Comparison of ENCODE assay signal across 11 cellular contexts in the genomic region with DNA sequence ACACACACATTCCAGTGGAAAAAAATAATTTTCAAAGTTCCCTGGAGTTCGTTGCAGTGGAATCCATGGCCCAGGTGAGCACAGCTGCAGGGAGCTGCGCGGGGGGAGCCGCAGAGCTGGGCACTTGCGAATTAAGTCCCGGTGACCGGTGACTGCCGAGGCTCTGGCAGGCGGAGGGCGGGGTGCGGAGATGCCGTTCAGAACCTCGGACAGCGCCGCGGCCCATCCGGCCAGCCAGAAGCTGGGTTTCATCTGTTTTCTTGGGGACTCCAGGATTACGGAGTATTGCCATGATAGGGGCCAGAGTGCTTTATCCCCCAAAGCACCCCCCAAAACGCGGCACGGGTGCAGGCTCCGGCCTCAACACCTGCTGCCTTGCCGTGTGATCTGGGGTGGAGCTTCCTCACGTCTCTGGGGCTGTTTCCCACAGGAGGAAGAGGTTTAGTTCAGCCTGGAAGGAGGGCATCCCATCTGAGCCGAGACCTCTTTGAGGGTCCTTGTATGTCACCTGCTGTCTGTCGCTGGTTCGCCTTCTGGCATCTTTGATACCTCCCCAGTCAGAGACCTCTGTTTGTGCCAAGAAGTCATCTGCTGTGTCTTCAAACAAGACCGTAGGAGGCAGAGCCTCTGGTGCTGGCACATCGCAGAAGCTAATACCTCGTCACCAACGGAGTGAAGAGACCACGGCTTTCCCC.
A peak's percentile ranks its signal among the peaks of the same experiment; 100 is the strongest.
DNase-seq lines count a peak whose midpoint lies in the region; ATAC-seq and TF ChIP-seq lines count a peak whose summit lies in the region.
"Had no signal": no experiment of that assay in that cellular context is flagged by ENCODE, and none has a peak within 500 bp of the region (broad histone marks: within the 10 kb centered on the region; RNA-seq: fewer than 3 reads in every experiment).

No MANE protein-coding gene starts in this region.

- H3K27me3 Mint-ChIP-seq in activated naive CD8-positive, alpha-beta T cell treated with anti-CD3 and anti-CD28 coated beads, Interleukin-2, amount 10 ng/mL, durations not matched to agents 7 days and 5 days = peaks cover 14% of the 10 kb centered on the region
- H3K27me3 Mint-ChIP-seq in activated naive CD8-positive, alpha-beta T cell treated with anti-CD3 and anti-CD28 coated beads for 36 hours = peaks cover 25% of the 10 kb centered on the region
- H3K27me3 Mint-ChIP-seq in glutamatergic neuron (ENCODE audit: unreplicated experiment) = peaks cover 17% of the 10 kb centered on the region

- H3K9me3 ChIP-seq in SJCRH30 (replicated peaks) = no peaks in the 10 kb centered on the region; the same call in 1 of the 2 replicates
- H3K9me3 ChIP-seq in spleen = peaks cover 0 to 14% (median 9%) of the 10 kb centered on the region in 8 donors
- H3K9me3 ChIP-seq: pancreas had no signal

- no peak for TF ChIP-seq CTCF in glutamatergic neuron (IDR thresholded peaks at IDR 0.05; ENCODE audit: partially characterized antibody, unreplicated experiment)
- no peak for TF ChIP-seq CTCF in spleen (IDR thresholded peaks at IDR 0.05 in 8 of 11, conservative IDR thresholded peaks at IDR 0.05 in 3 of 11)

- H3K9me3 Mint-ChIP-seq in activated naive CD8-positive, alpha-beta T cell treated with anti-CD3 and anti-CD28 coated beads, Interleukin-2, amount 10 ng/mL, durations not matched to agents 7 days and 5 days = peaks cover 7% of the 10 kb centered on the region
- H3K9me3 Mint-ChIP-seq in activated naive CD8-positive, alpha-beta T cell treated with anti-CD3 and anti-CD28 coated beads for 36 hours = peaks cover 4% of the 10 kb centered on the region
- H3K9me3 Mint-ChIP-seq in glutamatergic neuron (ENCODE audit: unreplicated experiment) = peaks cover 8% of the 10 kb centered on the region

- 21 to 30% (median 24%) methylated on average over 18 to 32 of the region's 32 CpGs for whole genome bisulfite sequencing in spleen, 5 donors

- H3K4me1 ChIP-seq in SJCRH30 = no peaks in the 10 kb centered on the region
- H3K4me1 ChIP-seq in spleen = no peaks in the 10 kb centered on the region
- H3K4me1 ChIP-seq: pancreas had no signal

- no peaks in the 10 kb centered on the region for H3K4me1 Mint-ChIP-seq in activated naive CD8-positive, alpha-beta T cell treated with anti-CD3 and anti-CD28 coated beads, Interleukin-2, amount 10 ng/mL, durations not matched to agents 7 days and 5 days
- H3K4me1 Mint-ChIP-seq in activated naive CD8-positive, alpha-beta T cell treated with anti-CD3 and anti-CD28 coated beads for 36 hours = no peaks in the 10 kb centered on the region
- H3K4me1 Mint-ChIP-seq in glutamatergic neuron (ENCODE audit: low read depth, unreplicated experiment) = peaks cover 25% of the 10 kb centered on the region

- H3K4me3 ChIP-seq in SJCRH30 (no peak overlapping the region), spleen (no peak overlapping the region)
- H3K4me3 ChIP-seq: pancreas had no signal

- no peak for ATAC-seq in activated naive CD8-positive, alpha-beta T cell treated with anti-CD3 and anti-CD28 coated beads, Interleukin-2, amount 10 ng/mL, durations not matched to agents 7 days and 5 days (ENCODE audit: low read depth)
- no peak for ATAC-seq in HG02840 (IDR thresholded peaks at IDR 0.05; ENCODE audit: low FRiP score, unreplicated experiment)

- POLR2A ChIA-PET in activated naive CD8-positive, alpha-beta T cell treated with anti-CD3 and anti-CD28 coated beads, Interleukin-2, amount 10 ng/mL, durations not matched to agents 7 days and 5 days (lab: Charles Lee) = no interaction called here

- H3K27ac ChIP-seq in SJCRH30 (no peak overlapping the region), spleen (no peak overlapping the region)
- H3K27ac ChIP-seq: C4-2B, pancreas had no signal

- TF ChIP-seq POLR2A in spleen (IDR thresholded peaks at IDR 0.05) = no peak

- H3K36me3 ChIP-seq in SJCRH30 (no peaks in the 10 kb centered on the region), spleen (no peaks in the 10 kb centered on the region)
- H3K36me3 ChIP-seq: pancreas had no signal

- peak; percentile 58 for DNase-seq in activated naive CD8-positive, alpha-beta T cell treated with anti-CD3 and anti-CD28 coated beads, Interleukin-2, amount 10 ng/mL, durations not matched to agents 7 days and 5 days
- DNase-seq in activated naive CD8-positive, alpha-beta T cell treated with anti-CD3 and anti-CD28 coated beads for 36 hours = no peak
- DNase-seq in SJCRH30 (peak; percentile 47 to 64), glutamatergic neuron (peak; percentile 10), spleen (peak; percentile 28), NCI-H2081 (lab: John Stamatoyannopoulos, UW) (no peak), NCI-H2227 treated with DMSO at 0.1 percent for 48 hours (lab: John Stamatoyannopoulos, UW) (no peak)
- DNase-seq: GOT3 had no signal

- no peak overlapping the region for H3K4me3 Mint-ChIP-seq in activated naive CD8-positive, alpha-beta T cell treated with anti-CD3 and anti-CD28 coated beads, Interleukin-2, amount 10 ng/mL, durations not matched to agents 7 days and 5 days
- H3K4me3 Mint-ChIP-seq in activated naive CD8-positive, alpha-beta T cell treated with anti-CD3 and anti-CD28 coated beads for 36 hours = no peak overlapping the region
- H3K4me3 Mint-ChIP-seq in glutamatergic neuron (ENCODE audit: unreplicated experiment) = no peak overlapping the region

- no peak overlapping the region for H3K27ac Mint-ChIP-seq in activated naive CD8-positive, alpha-beta T cell treated with anti-CD3 and anti-CD28 coated beads, Interleukin-2, amount 10 ng/mL, durations not matched to agents 7 days and 5 days
- no peak overlapping the region for H3K27ac Mint-ChIP-seq in activated naive CD8-positive, alpha-beta T cell treated with anti-CD3 and anti-CD28 coated beads for 36 hours
- H3K27ac Mint-ChIP-seq in glutamatergic neuron (ENCODE audit: unreplicated experiment) = no peak overlapping the region

- H3K27me3 ChIP-seq in SJCRH30 = peaks cover 11% of the 10 kb centered on the region; the same call in 1 of the 2 replicates
- peaks cover 0 to 89% (median 12%) of the 10 kb centered on the region in 7 donors for H3K27me3 ChIP-seq in spleen (replicated peaks in 1 of 7)
- H3K27me3 ChIP-seq: pancreas had no signal

- intact Hi-C loops in spleen (cut with DNase I; ENCODE audit: low total_unique reads) = no loop called here

- H3K36me3 Mint-ChIP-seq in activated naive CD8-positive, alpha-beta T cell treated with anti-CD3 and anti-CD28 coated beads, Interleukin-2, amount 10 ng/mL, durations not matched to agents 7 days and 5 days = no peaks in the 10 kb centered on the region
- H3K36me3 Mint-ChIP-seq in activated naive CD8-positive, alpha-beta T cell treated with anti-CD3 and anti-CD28 coated beads for 36 hours = no peaks in the 10 kb centered on the region
- H3K36me3 Mint-ChIP-seq in glutamatergic neuron (ENCODE audit: unreplicated experiment) = peaks cover 5% of the 10 kb centered on the region

Comparison
In these comparisons a context has a peak if more than half of its experiments do, and no peak if none do; other contexts are left out.
1. DNase-seq: peak in activated naive CD8-positive, alpha-beta T cell treated with anti-CD3 and anti-CD28 coated beads, Interleukin-2, amount 10 ng/mL, durations not matched to agents 7 days and 5 days (single experiment), SJCRH30 (2 of 2), glutamatergic neuron (single experiment) and spleen (single experiment); none in activated naive CD8-positive, alpha-beta T cell treated with anti-CD3 and anti-CD28 coated beads for 36 hours (single experiment), NCI-H2081 (0 of 2) and NCI-H2227 treated with DMSO at 0.1 percent for 48 hours (single experiment).